In the genomic region with DNA sequence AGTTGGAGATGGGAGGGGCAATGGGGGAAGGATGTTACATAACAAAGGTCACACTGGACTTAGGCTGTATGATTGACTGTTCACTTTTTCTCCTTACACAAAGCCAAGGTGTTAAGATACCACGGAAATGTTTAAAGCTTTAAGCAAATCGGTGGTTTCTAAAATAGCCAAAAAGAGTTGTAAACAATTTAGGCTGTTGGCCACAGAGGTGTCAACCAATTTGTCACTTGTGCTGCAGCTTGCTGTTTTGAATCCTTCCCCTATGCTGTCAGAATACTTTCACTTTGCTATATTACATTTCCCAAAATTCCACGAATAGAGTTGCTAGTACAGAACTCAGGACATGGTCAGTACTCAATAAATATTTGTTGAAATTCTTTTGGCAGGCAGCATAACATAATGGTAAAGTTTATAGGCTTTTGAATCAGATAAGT, we compare ENCODE assay signal across 13 cellular contexts.
DNase-seq lines count a peak whose midpoint lies in the region; ATAC-seq and TF ChIP-seq lines count a peak whose summit lies in the region.
"Had no signal": no experiment of that assay in that cellular context is flagged by ENCODE, and none has a peak within 500 bp of the region (broad histone marks: within the 10 kb centered on the region; RNA-seq: fewer than 3 reads in every experiment).

No MANE protein-coding gene starts in this region.

- H3K36me3 Mint-ChIP-seq in central memory CD8-positive, alpha-beta T cell (ENCODE audit: insufficient read depth) = peaks cover 20% of the 10 kb centered on the region
- peaks cover 35% of the 10 kb centered on the region for H3K36me3 Mint-ChIP-seq in chondrocyte (ENCODE audit: low read depth)

- peaks cover 12% of the 10 kb centered on the region for H3K9me3 Mint-ChIP-seq in central memory CD8-positive, alpha-beta T cell
- H3K9me3 Mint-ChIP-seq in chondrocyte (ENCODE audit: low read depth) = peaks cover 18% of the 10 kb centered on the region
- H3K9me3 Mint-ChIP-seq: HFFc6 had no signal

- peaks cover 71% of the 10 kb centered on the region for H3K4me1 Mint-ChIP-seq in central memory CD8-positive, alpha-beta T cell
- H3K4me1 Mint-ChIP-seq in chondrocyte (ENCODE audit: low read depth) = peaks cover 7% of the 10 kb centered on the region

- H3K27ac ChIP-seq in 22Rv1 = peak overlapping the region; percentile 29; the same call in 1 of the 2 replicates

- TF ChIP-seq CTCF in 22Rv1 (IDR thresholded peaks at IDR 0.05) (no peak), chondrocyte (IDR thresholded peaks at IDR 0.05) (no peak)

- H3K4me3 Mint-ChIP-seq in central memory CD8-positive, alpha-beta T cell = peak overlapping the region; percentile 52
- H3K4me3 Mint-ChIP-seq in chondrocyte (ENCODE audit: unreplicated experiment) = no peak overlapping the region
- H3K4me3 Mint-ChIP-seq: HFFc6; stimulated activated naive B cell treated with anti-CD40 and anti-IgM and Interleukin-4, amounts not matched to agents 10 μg/mL and 1 μg/mL and 100 μg/mL, for 72 hours had no signal

- H3K27me3 Mint-ChIP-seq in central memory CD8-positive, alpha-beta T cell = no peaks in the 10 kb centered on the region
- H3K27me3 Mint-ChIP-seq in chondrocyte (ENCODE audit: low read depth) = no peaks in the 10 kb centered on the region
- H3K27me3 Mint-ChIP-seq: stimulated activated naive B cell treated with anti-CD40 and anti-IgM and Interleukin-4, amounts not matched to agents 10 μg/mL and 1 μg/mL and 100 μg/mL, for 72 hours had no signal

- DNase-seq in central memory CD8-positive, alpha-beta T cell (ENCODE audit: low spot score in 2 of 2) = peak in 1 of 2 donors; percentile 40
- DNase-seq in GDM1 (lab: John Stamatoyannopoulos, UW) (no peak), OCI-M2 (lab: John Stamatoyannopoulos, UW; ENCODE audit: unreplicated experiment) (no peak), chondrocyte (ENCODE audit: low spot score) (no peak), pons (ENCODE audit: low spot score) (no peak)
- DNase-seq: activated CD8-positive, alpha-beta memory T cell treated with anti-CD3 and anti-CD28 coated beads, Interleukin-2, amount 50 U/mL, for 4 hours; HFFc6; mesenchymal stem cell; stimulated activated naive B cell treated with anti-CD40 and anti-IgM and Interleukin-4, amounts not matched to agents 10 μg/mL and 1 μg/mL and 100 μg/mL, for 72 hours; T-helper 1 cell had no signal

- H3K27ac Mint-ChIP-seq in central memory CD8-positive, alpha-beta T cell (ENCODE audit: low read depth) = peak overlapping the region; percentile 82
- H3K27ac Mint-ChIP-seq in chondrocyte (ENCODE audit: unreplicated experiment) = no peak overlapping the region
- H3K27ac Mint-ChIP-seq: HFFc6; stimulated activated naive B cell treated with anti-CD40 and anti-IgM and Interleukin-4, amounts not matched to agents 10 μg/mL and 1 μg/mL and 100 μg/mL, for 72 hours had no signal

- ATAC-seq in GM19023 (IDR thresholded peaks at IDR 0.05; ENCODE audit: unreplicated experiment) (peak; percentile 62), HG02852 (IDR thresholded peaks at IDR 0.05; ENCODE audit: unreplicated experiment) (peak; percentile 63)
- ATAC-seq in central memory CD8-positive, alpha-beta T cell (replicated peaks; ENCODE audit: extremely low read depth, poor library complexity, severe bottlenecking) = peak; percentile 93
- ATAC-seq: stimulated activated naive B cell treated with anti-CD40 and anti-IgM and Interleukin-4, amounts not matched to agents 10 μg/mL and 1 μg/mL and 100 μg/mL, for 72 hours had no signal
